In genomic region chr11:125348141-125348651, GRCh38 we compare ENCODE assay signal across 1 cellular context.
TF ChIP-seq lines count a peak whose summit lies in the region.

No MANE protein-coding gene starts in this region.

TF ChIP-seq in K562, 482 proteins besides CTCF, POLR2A, EP300 and RAD21:
- TF ChIP-seq E2F6 (IDR thresholded peaks at IDR 0.05; ENCODE audit: borderline replicate concordance in 1 of 2, extremely low read depth in 1 of 2, insufficient read depth in 1 of 2, insufficient read length in 1 of 2, low read depth in 1 of 2, low read length in 1 of 2, poor library complexity in 1 of 2, severe bottlenecking in 1 of 2) (peak in 1 of 2 experiments; percentile 65), SIN3A (IDR thresholded peaks at IDR 0.05; ENCODE audit: borderline replicate concordance in 2 of 2, control insufficient read depth in 1 of 2, low read depth in 2 of 2, low read length in 2 of 2) (no peak), POLR2AphosphoS5 (IDR thresholded peaks at IDR 0.05; ENCODE audit: control insufficient read depth, insufficient read depth, low read depth, low read length) (no peak), L3MBTL2 (IDR thresholded peaks at IDR 0.05) (peak; percentile 33; the same call in 1 of the 2 replicates), MGA (IDR thresholded peaks at IDR 0.05) (peak; percentile 27; the same call in 1 of the 2 replicates)
